ENCODE assay signal across 31 cellular contexts in the genomic region with DNA sequence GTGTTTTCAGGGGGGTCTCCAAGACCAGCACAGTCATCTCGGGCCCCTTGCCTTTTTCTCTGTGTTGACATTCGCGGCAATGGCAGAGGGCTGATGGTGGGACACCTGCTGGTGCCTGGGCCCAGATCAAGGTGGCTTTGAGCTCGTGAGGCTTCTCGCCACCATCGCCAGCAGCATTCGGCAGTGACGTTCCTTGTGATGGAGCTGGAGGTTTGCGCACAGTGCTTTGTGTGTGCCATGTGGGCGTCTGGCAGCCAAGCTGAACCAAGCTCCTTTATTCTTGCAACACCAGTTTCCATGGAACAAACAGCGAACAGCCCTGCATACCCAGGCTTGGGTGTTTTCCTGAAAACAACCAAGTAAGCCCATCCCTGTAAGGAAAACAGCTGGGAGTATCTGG. TPM values are rescaled to one million over a fixed set of nuclear protein-coding genes. Genes with fewer than 3 reads are reported as not detected.
"Had no signal": no experiment of that assay in that cellular context is flagged by ENCODE, and none has a peak within 500 bp of the region (broad histone marks: within the 10 kb centered on the region; RNA-seq: fewer than 3 reads in every experiment).

No MANE protein-coding gene starts in this region.

- DNase-seq: activated CD4-positive, alpha-beta T cell treated with anti-CD3 and anti-CD28 coated beads for 4 hours; activated CD4-positive, alpha-beta T cell treated with anti-CD3 and anti-CD28 coated beads, Interleukin-2, amount 50 U/mL, for 48 hours; activated CD4-positive, CD25-positive, alpha-beta regulatory T cell; activated CD8-positive, alpha-beta memory T cell treated with anti-CD3 and anti-CD28 coated beads, Interleukin-2, amount 50 U/mL, for 48 hours; activated gamma-delta T cell; activated naive CD4-positive, alpha-beta T cell treated with anti-CD3 and anti-CD28 coated beads, Interleukin-2, amount 10 ng/mL, durations not matched to agents 7 days and 5 days; activated naive CD8-positive, alpha-beta T cell treated with anti-CD3 and anti-CD28 coated beads, Interleukin-2, amount 50 U/mL, for 24 hours; activated T-cell treated with anti-CD3 and anti-CD28 coated beads, Interleukin-2, amount 50 U/mL, for 24 hours; central memory CD4-positive, alpha-beta T cell; endodermal cell; glutamatergic neuron; left ventricle myocardium superior; mammary epithelial cell; midbrain; small intestine; stimulated activated CD4-positive, alpha-beta T cell treated with anti-CD3 and anti-CD28 coated beads, Interleukin-15, amount 100 ng/mL, for 24 hours; stimulated activated CD4-positive, alpha-beta T cell treated with anti-CD3 and anti-CD28 coated beads, Interleukin-2, amount 100 ng/mL, for 24 hours; stimulated activated naive B cell treated with anti-CD40 and anti-IgM and Interleukin-4, amounts not matched to agents 10 μg/mL and 1 μg/mL and 100 μg/mL, for 72 hours; stomach; T-helper 1 cell; tibial artery; upper lobe of right lung had no signal

- H3K4me1 Mint-ChIP-seq: activated naive CD4-positive, alpha-beta T cell treated with anti-CD3 and anti-CD28 coated beads, Interleukin-2, amount 10 ng/mL, durations not matched to agents 7 days and 5 days; activated naive CD8-positive, alpha-beta T cell treated with anti-CD3 and anti-CD28 coated beads, Interleukin-2, amount 50 U/mL, for 24 hours; endodermal cell; neural crest cell; stimulated activated naive B cell treated with anti-CD40 and anti-IgM and Interleukin-4, amounts not matched to agents 10 μg/mL and 1 μg/mL and 100 μg/mL, for 72 hours had no signal

- H3K4me3 ChIP-seq: breast epithelium, esophagus muscularis mucosa, stomach, suprapubic skin, tibial artery, upper lobe of right lung had no signal

- H3K4me1 ChIP-seq: breast epithelium, esophagus muscularis mucosa, stomach, suprapubic skin, tibial artery, upper lobe of right lung had no signal

- H3K27ac Mint-ChIP-seq: activated naive CD4-positive, alpha-beta T cell treated with anti-CD3 and anti-CD28 coated beads, Interleukin-2, amount 10 ng/mL, durations not matched to agents 7 days and 5 days; activated naive CD8-positive, alpha-beta T cell treated with anti-CD3 and anti-CD28 coated beads, Interleukin-2, amount 50 U/mL, for 24 hours; activated T-cell treated with anti-CD3 and anti-CD28 coated beads, Interleukin-2, amount 50 U/mL, for 24 hours; dendritic cell treated with granulocyte-macrophage colony-stimulating factor and Interleukin-4, amounts not matched to agents 40 ng/mL and 50 ng/mL, for 4 days; endodermal cell; progenitor cell of endocrine pancreas; stimulated activated naive B cell treated with anti-CD40 and anti-IgM and Interleukin-4, amounts not matched to agents 10 μg/mL and 1 μg/mL and 100 μg/mL, for 72 hours; T-helper 2 cell treated with Interferon-gamma antibody and Interleukin-4, amounts not matched to agents 5 μg/mL and 100 μg/mL, for 36 hours had no signal

- H3K36me3 ChIP-seq: breast epithelium, esophagus muscularis mucosa, stomach, suprapubic skin, tibial artery, upper lobe of right lung had no signal

- H3K27me3 ChIP-seq: esophagus muscularis mucosa, suprapubic skin, upper lobe of right lung had no signal

- H3K4me3 Mint-ChIP-seq: activated naive CD4-positive, alpha-beta T cell treated with anti-CD3 and anti-CD28 coated beads, Interleukin-2, amount 10 ng/mL, durations not matched to agents 7 days and 5 days; activated naive CD8-positive, alpha-beta T cell treated with anti-CD3 and anti-CD28 coated beads, Interleukin-2, amount 50 U/mL, for 24 hours; activated T-cell treated with anti-CD3 and anti-CD28 coated beads, Interleukin-2, amount 50 U/mL, for 24 hours; dendritic cell treated with granulocyte-macrophage colony-stimulating factor and Interleukin-4, amounts not matched to agents 40 ng/mL and 50 ng/mL, for 4 days; endodermal cell; naive thymus-derived CD8-positive, alpha-beta T cell; neural crest cell; stimulated activated naive B cell treated with anti-CD40 and anti-IgM and Interleukin-4, amounts not matched to agents 10 μg/mL and 1 μg/mL and 100 μg/mL, for 72 hours; T-helper 2 cell treated with Interferon-gamma antibody and Interleukin-4, amounts not matched to agents 5 μg/mL and 100 μg/mL, for 36 hours had no signal

- H3K36me3 Mint-ChIP-seq: naive thymus-derived CD8-positive, alpha-beta T cell; stimulated activated naive B cell treated with anti-CD40 and anti-IgM and Interleukin-4, amounts not matched to agents 10 μg/mL and 1 μg/mL and 100 μg/mL, for 72 hours had no signal

- H3K27ac ChIP-seq: breast epithelium, esophagus muscularis mucosa, stomach, suprapubic skin, tibial artery, upper lobe of right lung had no signal

- H3K9me3 ChIP-seq: breast epithelium, esophagus muscularis mucosa, stomach, suprapubic skin, tibial artery, upper lobe of right lung had no signal

RNA-seq across cellular contexts. Expression of gene TMEM255B, which starts 9.1 kb away (rescaled TPM):
- total RNA-seq: frontal cortex had no signal
